Comparison of ENCODE assay signal across 1 cellular context in the genomic region with DNA sequence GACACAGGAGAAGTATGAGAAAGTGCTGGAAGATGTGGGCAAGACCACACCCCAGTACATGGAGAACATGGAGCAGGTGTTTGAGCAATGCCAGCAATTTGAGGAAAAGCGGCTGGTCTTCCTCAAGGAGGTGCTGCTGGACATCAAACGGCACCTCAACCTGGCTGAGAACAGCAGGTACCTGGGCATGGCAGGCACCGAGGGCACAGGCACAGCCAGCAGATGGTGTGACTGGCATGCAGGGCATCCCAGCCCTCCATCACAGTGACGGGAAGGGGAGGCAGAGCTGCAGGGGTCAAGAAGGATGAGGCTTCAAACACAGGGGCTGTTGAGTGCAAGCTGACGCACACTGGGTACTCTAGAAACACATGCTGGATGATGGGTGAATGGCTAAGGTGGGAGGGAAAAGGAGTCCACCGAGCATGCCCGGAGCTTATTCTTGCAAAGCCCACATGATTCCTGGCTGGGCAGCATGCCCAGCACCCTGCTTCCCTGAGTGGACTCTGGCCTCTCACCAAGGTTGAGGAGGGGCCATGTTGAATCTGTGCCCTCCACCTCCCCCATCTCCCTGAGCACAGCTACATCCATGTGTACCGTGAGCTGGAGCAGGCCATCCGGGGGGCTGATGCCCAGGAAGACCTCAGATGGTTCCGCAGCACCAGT.
TF ChIP-seq lines count a peak whose summit lies in the region.

No MANE protein-coding gene starts in this region.

TF ChIP-seq in H1, 55 proteins besides CTCF, POLR2A, EP300 and RAD21:
- TF ChIP-seq, protein P1, sequence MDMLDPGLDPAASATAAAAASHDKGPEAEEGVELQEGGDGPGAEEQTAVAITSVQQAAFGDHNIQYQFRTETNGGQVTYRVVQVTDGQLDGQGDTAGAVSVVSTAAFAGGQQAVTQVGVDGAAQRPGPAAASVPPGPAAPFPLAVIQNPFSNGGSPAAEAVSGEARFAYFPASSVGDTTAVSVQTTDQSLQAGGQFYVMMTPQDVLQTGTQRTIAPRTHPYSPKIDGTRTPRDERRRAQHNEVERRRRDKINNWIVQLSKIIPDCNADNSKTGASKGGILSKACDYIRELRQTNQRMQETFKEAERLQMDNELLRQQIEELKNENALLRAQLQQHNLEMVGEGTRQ (IDR thresholded peaks at IDR 0.05; ENCODE audit: low read length), result no peak
- no peak for TF ChIP-seq NRF1 (IDR thresholded peaks at IDR 0.05; ENCODE audit: low read depth, low read length)
- no peak for TF ChIP-seq TAF1 (IDR thresholded peaks at IDR 0.05; ENCODE audit: low read depth, low read length)
